ENCODE assay signal across 1 cellular context in the genomic region with DNA sequence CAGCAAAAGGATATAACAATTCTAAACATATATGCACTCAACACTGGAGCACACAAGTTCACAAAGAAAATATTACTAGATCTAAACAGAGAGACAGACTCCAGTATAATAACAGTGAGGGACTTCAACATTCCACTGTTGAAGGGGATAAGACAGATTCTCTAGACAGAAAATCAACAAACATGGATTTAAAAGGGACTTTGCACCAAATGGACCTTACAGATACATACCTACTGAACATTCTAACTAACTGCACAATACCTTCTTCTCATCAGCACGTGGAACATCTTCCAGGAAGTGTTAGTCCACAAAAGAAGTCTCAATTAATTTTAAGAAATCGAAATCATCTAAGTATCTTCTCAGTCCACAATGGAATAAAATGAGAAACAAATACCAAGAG.
TF ChIP-seq lines count a peak whose summit lies in the region.

No MANE protein-coding gene starts in this region.

TF ChIP-seq in HepG2, 621 proteins besides CTCF, POLR2A, EP300 and RAD21 (continued from another document):
- TF ChIP-seq, protein P1, sequence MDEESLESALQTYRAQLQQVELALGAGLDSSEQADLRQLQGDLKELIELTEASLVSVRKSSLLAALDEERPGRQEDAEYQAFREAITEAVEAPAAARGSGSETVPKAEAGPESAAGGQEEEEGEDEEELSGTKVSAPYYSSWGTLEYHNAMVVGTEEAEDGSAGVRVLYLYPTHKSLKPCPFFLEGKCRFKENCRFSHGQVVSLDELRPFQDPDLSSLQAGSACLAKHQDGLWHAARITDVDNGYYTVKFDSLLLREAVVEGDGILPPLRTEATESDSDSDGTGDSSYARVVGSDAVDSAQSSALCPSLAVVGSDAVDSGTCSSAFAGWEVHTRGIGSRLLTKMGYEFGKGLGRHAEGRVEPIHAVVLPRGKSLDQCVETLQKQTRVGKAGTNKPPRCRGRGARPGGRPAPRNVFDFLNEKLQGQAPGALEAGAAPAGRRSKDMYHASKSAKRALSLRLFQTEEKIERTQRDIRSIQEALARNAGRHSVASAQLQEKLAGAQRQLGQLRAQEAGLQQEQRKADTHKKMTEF (CRISPR knock-in tag; IDR thresholded peaks at IDR 0.05): 0 out of 2 replicates have a peak, but pooled peaks have one; percentile 11
- TF ChIP-seq ZNF777 (CRISPR knock-in tag; IDR thresholded peaks at IDR 0.05) (no peak), SMAD1 (CRISPR knock-in tag; IDR thresholded peaks at IDR 0.05; ENCODE audit: borderline replicate concordance, low read depth) (no peak), PHF20 (CRISPR knock-in tag; IDR thresholded peaks at IDR 0.05) (no peak), ZNF558 (CRISPR knock-in tag; IDR thresholded peaks at IDR 0.05; ENCODE audit: borderline replicate concordance) (no peak), CBX5 (CRISPR knock-in tag; IDR thresholded peaks at IDR 0.05; ENCODE audit: borderline replicate concordance) (no peak), ZNF335 (CRISPR knock-in tag; IDR thresholded peaks at IDR 0.05) (no peak), GATAD2A (CRISPR knock-in tag; IDR thresholded peaks at IDR 0.05) (peak; percentile 75)
- TF ChIP-seq, protein P2, sequence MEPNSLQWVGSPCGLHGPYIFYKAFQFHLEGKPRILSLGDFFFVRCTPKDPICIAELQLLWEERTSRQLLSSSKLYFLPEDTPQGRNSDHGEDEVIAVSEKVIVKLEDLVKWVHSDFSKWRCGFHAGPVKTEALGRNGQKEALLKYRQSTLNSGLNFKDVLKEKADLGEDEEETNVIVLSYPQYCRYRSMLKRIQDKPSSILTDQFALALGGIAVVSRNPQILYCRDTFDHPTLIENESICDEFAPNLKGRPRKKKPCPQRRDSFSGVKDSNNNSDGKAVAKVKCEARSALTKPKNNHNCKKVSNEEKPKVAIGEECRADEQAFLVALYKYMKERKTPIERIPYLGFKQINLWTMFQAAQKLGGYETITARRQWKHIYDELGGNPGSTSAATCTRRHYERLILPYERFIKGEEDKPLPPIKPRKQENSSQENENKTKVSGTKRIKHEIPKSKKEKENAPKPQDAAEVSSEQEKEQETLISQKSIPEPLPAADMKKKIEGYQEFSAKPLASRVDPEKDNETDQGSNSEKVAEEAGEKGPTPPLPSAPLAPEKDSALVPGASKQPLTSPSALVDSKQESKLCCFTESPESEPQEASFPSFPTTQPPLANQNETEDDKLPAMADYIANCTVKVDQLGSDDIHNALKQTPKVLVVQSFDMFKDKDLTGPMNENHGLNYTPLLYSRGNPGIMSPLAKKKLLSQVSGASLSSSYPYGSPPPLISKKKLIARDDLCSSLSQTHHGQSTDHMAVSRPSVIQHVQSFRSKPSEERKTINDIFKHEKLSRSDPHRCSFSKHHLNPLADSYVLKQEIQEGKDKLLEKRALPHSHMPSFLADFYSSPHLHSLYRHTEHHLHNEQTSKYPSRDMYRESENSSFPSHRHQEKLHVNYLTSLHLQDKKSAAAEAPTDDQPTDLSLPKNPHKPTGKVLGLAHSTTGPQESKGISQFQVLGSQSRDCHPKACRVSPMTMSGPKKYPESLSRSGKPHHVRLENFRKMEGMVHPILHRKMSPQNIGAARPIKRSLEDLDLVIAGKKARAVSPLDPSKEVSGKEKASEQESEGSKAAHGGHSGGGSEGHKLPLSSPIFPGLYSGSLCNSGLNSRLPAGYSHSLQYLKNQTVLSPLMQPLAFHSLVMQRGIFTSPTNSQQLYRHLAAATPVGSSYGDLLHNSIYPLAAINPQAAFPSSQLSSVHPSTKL (CRISPR knock-in tag; IDR thresholded peaks at IDR 0.05): peak; percentile 68
